Comparison of ENCODE assay signal across 3 cellular contexts in genomic region chr22:36796629-36797175, GRCh38.
TF ChIP-seq lines count a peak whose summit lies in the region.

No MANE protein-coding gene starts in this region.

TF ChIP-seq in HEK293, 187 proteins besides CTCF, POLR2A, EP300 and RAD21 (continued from another document):
- TF ChIP-seq EGR2 (tag by site-specific recombination; IDR thresholded peaks at IDR 0.05; ENCODE audit: low read depth) (0 out of 2 replicates have a peak, but pooled peaks have one; percentile 9), HOXC10 (CRISPR knock-in tag; IDR thresholded peaks at IDR 0.05) (no peak)

TF ChIP-seq in H1, 55 proteins besides CTCF, POLR2A, EP300 and RAD21 (continued from another document):
- no peak for TF ChIP-seq SIN3A (conservative IDR thresholded peaks at IDR 0.05 in 1 of 2, IDR thresholded peaks at IDR 0.05 in 1 of 2; ENCODE audit: low read depth in 1 of 2, low read length in 2 of 2)
- no peak for TF ChIP-seq SIRT6 (IDR thresholded peaks at IDR 0.05; ENCODE audit: low read length)
- peak; percentile 84 for TF ChIP-seq SP1 (IDR thresholded peaks at IDR 0.05; ENCODE audit: low read depth, low read length)
TF ChIP-seq in H1: peak in this region for 2.

TF ChIP-seq in SK-N-SH treated with all-trans-retinoic acid at 6 μM for 48 hours, 23 proteins besides CTCF, POLR2A, EP300 and RAD21 (continued from another document):
- TF ChIP-seq BACH2 (CRISPR knock-in tag; IDR thresholded peaks at IDR 0.05; ENCODE audit: borderline replicate concordance) (no peak), ZFP30 (CRISPR knock-in tag; IDR thresholded peaks at IDR 0.05) (no peak), GLIS3 (CRISPR knock-in tag; IDR thresholded peaks at IDR 0.05) (no peak)
